ENCODE assay signal across 6 cellular contexts in genomic region chr16:6133009-6133408, GRCh38.
"Had no signal": no experiment of that assay in that cellular context is flagged by ENCODE, and none has a peak within 500 bp of the region (broad histone marks: within the 10 kb centered on the region; RNA-seq: fewer than 3 reads in every experiment).

No MANE protein-coding gene starts in this region.

- H2AFZ ChIP-seq: GM23248 had no signal

- H3K9me3 ChIP-seq: HAP-1 had no signal

- H3K4me3 ChIP-seq: GM23248, HAP-1 had no signal

- H3K27ac ChIP-seq: GM23248, HL-60 had no signal

- H3K9ac ChIP-seq: GM23248 had no signal

- DNase-seq: GM23248, GOT3, H7, HFFc6 had no signal

- H3K36me3 ChIP-seq: HAP-1 had no signal
